18 cellular contexts compared by ENCODE assay signal in genomic region chr1:174051956-174052355, GRCh38. TPM values are rescaled to one million over a fixed set of nuclear protein-coding genes. Genes with fewer than 3 reads are reported as not detected.
DNase-seq lines count a peak whose midpoint lies in the region; ATAC-seq, FAIRE-seq and TF ChIP-seq lines count a peak whose summit lies in the region.
"Had no signal": no experiment of that assay in that cellular context is flagged by ENCODE, and none has a peak within 500 bp of the region (broad histone marks: within the 10 kb centered on the region; RNA-seq: fewer than 3 reads in every experiment).

No MANE protein-coding gene starts in this region.

- H3K9ac ChIP-seq in astrocyte (ENCODE audit: low read length): no peak overlapping the region
- H3K9ac ChIP-seq: BLaER1, parathyroid adenoma had no signal

- intact Hi-C loops in heart right ventricle (cut with DNase I) (no loop called here), psoas muscle (cut with DNase I) (no loop called here)

- H3K27ac ChIP-seq in astrocyte (ENCODE audit: low read depth, low read length) (no peak overlapping the region), heart right ventricle (no peak overlapping the region), psoas muscle (no peak overlapping the region)
- H3K27ac ChIP-seq: BLaER1, parathyroid adenoma had no signal

- ATAC-seq in heart right ventricle (peak in 6 of 8 donors; percentile 47 to 81 (median 64)), psoas muscle (peak in 3 of 4 donors; percentile 55 to 66 (median 64)), HG03457 (IDR thresholded peaks at IDR 0.05; ENCODE audit: unreplicated experiment) (no peak)
- ATAC-seq: activated CD8-positive, alpha-beta memory T cell treated with anti-CD3 and anti-CD28 coated beads, Interleukin-2, amount 10 ng/mL, durations not matched to agents 7 days and 5 days had no signal

- peak overlapping the region; percentile 47 for H3K27ac Mint-ChIP-seq in astrocyte (ENCODE audit: unreplicated experiment)
- H3K27ac Mint-ChIP-seq: activated CD8-positive, alpha-beta memory T cell treated with anti-CD3 and anti-CD28 coated beads, Interleukin-2, amount 10 ng/mL, durations not matched to agents 7 days and 5 days; activated naive CD4-positive, alpha-beta T cell treated with anti-CD3 and anti-CD28 coated beads, Interleukin-2, amount 50 U/mL, for 24 hours; HFFc6; type B pancreatic cell had no signal

- peak; percentile 16 for DNase-seq in GM03348 (ENCODE audit: low spot score)
- DNase-seq in astrocyte (ENCODE audit: low read depth): peak; percentile 81
- peak in 1 of 2 donors; percentile 41 for DNase-seq in heart right ventricle
- DNase-seq in psoas muscle: peak; percentile 24 to 57
- no peak for DNase-seq in SHP77 treated with DMSO at 0.1 percent for 48 hours (lab: John Stamatoyannopoulos, UW)
- no peak for DNase-seq in activated CD4-positive, alpha-beta T cell treated with anti-CD3 and anti-CD28 coated beads, Interleukin-2, amount 50 U/mL, for 1 hour
- no peak for DNase-seq in activated CD4-positive, alpha-beta T cell treated with anti-CD3 and anti-CD28 coated beads for 4 hours
- DNase-seq: activated CD8-positive, alpha-beta memory T cell treated with anti-CD3 and anti-CD28 coated beads, Interleukin-2, amount 10 ng/mL, durations not matched to agents 7 days and 5 days; DND-41; HFFc6; stimulated activated CD4-positive, alpha-beta T cell treated with anti-CD3 and anti-CD28 coated beads, Interleukin-1b, Interleukin-23, amount 100 ng/mL, for 48 hours; stimulated activated CD8-positive, alpha-beta memory T cell treated with anti-CD3 and anti-CD28 coated beads, Interleukin-4, amount 100 ng/mL, for 48 hours had no signal

- no peak for TF ChIP-seq CTCF in astrocyte (IDR thresholded peaks at IDR 0.05; ENCODE audit: insufficient read depth, low read depth, low read length)
- TF ChIP-seq CTCF in heart right ventricle (IDR thresholded peaks at IDR 0.05): no peak
- TF ChIP-seq CTCF in psoas muscle (IDR thresholded peaks at IDR 0.05): no peak

- no peaks in the 10 kb centered on the region for H3K27me3 ChIP-seq in astrocyte (ENCODE audit: insufficient read depth, low read length)
- H3K27me3 ChIP-seq in heart right ventricle: no peaks in the 10 kb centered on the region
- H3K27me3 ChIP-seq in psoas muscle (ENCODE audit: insufficient read depth in 3 of 3, low read length in 2 of 3): no peaks in the 10 kb centered on the region
- H3K27me3 ChIP-seq: BLaER1 had no signal

- H3K4me3 Mint-ChIP-seq in astrocyte (ENCODE audit: unreplicated experiment): no peak overlapping the region
- H3K4me3 Mint-ChIP-seq: activated CD8-positive, alpha-beta memory T cell treated with anti-CD3 and anti-CD28 coated beads, Interleukin-2, amount 10 ng/mL, durations not matched to agents 7 days and 5 days; activated naive CD4-positive, alpha-beta T cell treated with anti-CD3 and anti-CD28 coated beads, Interleukin-2, amount 50 U/mL, for 24 hours; HFFc6; type B pancreatic cell had no signal

- H3K4me3 ChIP-seq in astrocyte (ENCODE audit: insufficient read depth, low read depth, low read length) (no peak overlapping the region), heart right ventricle (no peak overlapping the region), psoas muscle (no peak overlapping the region)
- H3K4me3 ChIP-seq: BLaER1 had no signal

- no peaks in the 10 kb centered on the region for H3K27me3 Mint-ChIP-seq in astrocyte (ENCODE audit: low read depth, unreplicated experiment)
- H3K27me3 Mint-ChIP-seq: type B pancreatic cell had no signal

- H3K4me2 ChIP-seq in astrocyte (ENCODE audit: low read length): peak overlapping the region; percentile 56
- H3K4me2 ChIP-seq: BLaER1 had no signal

- H3K4me1 Mint-ChIP-seq in astrocyte (ENCODE audit: low read depth, unreplicated experiment): peaks cover 10% of the 10 kb centered on the region
- H3K4me1 Mint-ChIP-seq: activated CD8-positive, alpha-beta memory T cell treated with anti-CD3 and anti-CD28 coated beads, Interleukin-2, amount 10 ng/mL, durations not matched to agents 7 days and 5 days; activated naive CD4-positive, alpha-beta T cell treated with anti-CD3 and anti-CD28 coated beads, Interleukin-2, amount 50 U/mL, for 24 hours had no signal

- no peaks in the 10 kb centered on the region for H3K36me3 Mint-ChIP-seq in astrocyte (ENCODE audit: low read depth, unreplicated experiment)
- H3K36me3 Mint-ChIP-seq: activated CD8-positive, alpha-beta memory T cell treated with anti-CD3 and anti-CD28 coated beads, Interleukin-2, amount 10 ng/mL, durations not matched to agents 7 days and 5 days; activated naive CD4-positive, alpha-beta T cell treated with anti-CD3 and anti-CD28 coated beads, Interleukin-2, amount 50 U/mL, for 24 hours; type B pancreatic cell had no signal

- no peaks in the 10 kb centered on the region for H4K20me1 ChIP-seq in astrocyte (ENCODE audit: insufficient read depth, low read length)
- H4K20me1 ChIP-seq: BLaER1 had no signal

- no peaks in the 10 kb centered on the region for H3K9me3 Mint-ChIP-seq in astrocyte (ENCODE audit: unreplicated experiment)
- H3K9me3 Mint-ChIP-seq: activated naive CD4-positive, alpha-beta T cell treated with anti-CD3 and anti-CD28 coated beads, Interleukin-2, amount 50 U/mL, for 24 hours; HFFc6; type B pancreatic cell had no signal

- H3K79me2 ChIP-seq in astrocyte (ENCODE audit: insufficient read depth, low read length): no peaks in the 10 kb centered on the region
- H3K79me2 ChIP-seq: parathyroid adenoma had no signal

- peak overlapping the region; percentile 54 for H2AFZ ChIP-seq in astrocyte (ENCODE audit: low read depth, low read length)
- H2AFZ ChIP-seq: parathyroid adenoma had no signal

- H3K36me3 ChIP-seq in astrocyte (ENCODE audit: insufficient read depth, low read length) (no peaks in the 10 kb centered on the region), heart right ventricle (no peaks in the 10 kb centered on the region), psoas muscle (ENCODE audit: insufficient read depth in 1 of 2, low read depth in 1 of 2) (no peaks in the 10 kb centered on the region)
- H3K36me3 ChIP-seq: BLaER1 had no signal

- FAIRE-seq in astrocyte (lab: Jason Lieb, UNC): no peak
- FAIRE-seq: colon had no signal

- H3K4me1 ChIP-seq in astrocyte (ENCODE audit: insufficient read depth, low read length) (no peaks in the 10 kb centered on the region), heart right ventricle (no peaks in the 10 kb centered on the region), psoas muscle (no peaks in the 10 kb centered on the region)
- H3K4me1 ChIP-seq: BLaER1, parathyroid adenoma had no signal

- H3K9me3 ChIP-seq in astrocyte (ENCODE audit: insufficient read depth, low read depth, low read length): no peaks in the 10 kb centered on the region
- no peaks in the 10 kb centered on the region for H3K9me3 ChIP-seq in heart right ventricle
- no peaks in the 10 kb centered on the region for H3K9me3 ChIP-seq in psoas muscle

- WGBS in heart right ventricle, 2 donors: 54 to 67% methylated on average over 6 of the region's 6 CpGs
- 19 to 26% (median 25%) methylated on average over 6 of the region's 6 CpGs for WGBS in psoas muscle, 3 donors

RNA-seq across cellular contexts. Expression of gene RC3H1, which starts 29.8 kb away (rescaled TPM):
- total RNA-seq in astrocyte: 31.2 and 38.1 TPM in 2 replicates
- total RNA-seq in heart right ventricle: 10 to 100 TPM; 19.9 to 26.5 (median 24.0) TPM
- 1 to 10 TPM; 1.7 to 5.1 TPM for polyA plus RNA-seq in heart right ventricle
- 10 to 100 TPM; 21.8 to 39.1 (median 29.4) TPM for total RNA-seq in psoas muscle
- 10 to 100 TPM in 1 of 3 donors, 1 to 10 TPM in 2; 2.9 to 23.0 (median 5.7) TPM for polyA plus RNA-seq in psoas muscle

Comparison
In these comparisons a context has a peak if more than half of its experiments do, and no peak if none do; other contexts are left out.
1. DNase-seq: peak in GM03348 (single experiment), astrocyte (single experiment) and psoas muscle (2 of 2); none in SHP77 treated with DMSO at 0.1 percent for 48 hours (single experiment), activated CD4-positive, alpha-beta T cell treated with anti-CD3 and anti-CD28 coated beads, Interleukin-2, amount 50 U/mL, for 1 hour (single experiment) and activated CD4-positive, alpha-beta T cell treated with anti-CD3 and anti-CD28 coated beads for 4 hours (0 of 2).